8 cellular contexts compared by ENCODE assay signal in genomic region chr20:39050555-39050902, GRCh38.
DNase-seq lines count a peak whose midpoint lies in the region; ATAC-seq and TF ChIP-seq lines count a peak whose summit lies in the region.

No MANE protein-coding gene starts in this region.

- DNase-seq in AG09309 (ENCODE audit: low read depth) (no peak), HL-60 (ENCODE audit: low read depth in 1 of 2, low spot score in 1 of 2) (no peak), MCF 10A (ENCODE audit: unreplicated experiment) (no peak), CD1c-positive myeloid dendritic cell (ENCODE audit: extremely low spot score) (no peak), NCI-H1436 (lab: John Stamatoyannopoulos, UW) (no peak), NCI-H1694 treated with DMSO at 0.1 percent for 48 hours (lab: John Stamatoyannopoulos, UW) (no peak)

- no peaks in the 10 kb centered on the region for H3K36me3 Mint-ChIP-seq in MCF 10A (ENCODE audit: insufficient read depth, unreplicated experiment)

- no peaks in the 10 kb centered on the region for H3K27me3 ChIP-seq in HL-60 (ENCODE audit: insufficient read depth, poor library complexity, severe bottlenecking)
- H3K27me3 ChIP-seq in muscle layer of duodenum (ENCODE audit: low read depth, low read length) = no peaks in the 10 kb centered on the region

- no peak for TF ChIP-seq CTCF in AG09309 (IDR thresholded peaks at IDR 0.05; ENCODE audit: control insufficient read depth, insufficient read depth, low read depth, low read length, missing control alignments)
- TF ChIP-seq CTCF in HL-60 (IDR thresholded peaks at IDR 0.05; ENCODE audit: insufficient read depth, low read length) = no peak
- no peak for TF ChIP-seq CTCF in MCF 10A (IDR thresholded peaks at IDR 0.05; ENCODE audit: unreplicated experiment)

- no peaks in the 10 kb centered on the region for H3K9me3 ChIP-seq in muscle layer of duodenum (ENCODE audit: control insufficient read depth in 1 of 2, low read length in 2 of 2)

- H3K4me3 ChIP-seq in AG09309 (ENCODE audit: control insufficient read depth, low read depth, low read length) (peak overlapping the region; percentile 77), HL-60 (replicated peaks; ENCODE audit: insufficient read depth, low read length) (peak overlapping the region; percentile 66), muscle layer of duodenum (ENCODE audit: low read depth in 1 of 2, low read length in 2 of 2) (peak overlapping the region; percentile 81 to 84)

- no peak overlapping the region for H3K27ac ChIP-seq in HL-60 (replicated peaks)
- H3K27ac ChIP-seq in muscle layer of duodenum (ENCODE audit: low read length) = no peak overlapping the region

- peaks cover 21% of the 10 kb centered on the region for H3K27me3 Mint-ChIP-seq in MCF 10A (ENCODE audit: insufficient read depth, unreplicated experiment)

- intact Hi-C loops in MCF 10A (cut with micrococcal nuclease) = loop anchor here (1.0 kb wide), 1 partner anchor 31 kb away; no protein-coding TSS in a partner anchor

- peaks cover 5% of the 10 kb centered on the region for H3K4me1 Mint-ChIP-seq in MCF 10A (ENCODE audit: insufficient read depth, unreplicated experiment)

- CTCF ChIA-PET in MCF 10A (lab: Yijun Ruan, JAX) = interaction anchor here (0.5 to 18.6 kb wide), 52 partner anchors 12 to 1921 kb away, joined by 3 to 622 read pairs (median 5); partner anchors contain the start of genes DHX35 and FAM83D

- no peak overlapping the region for H3K27ac Mint-ChIP-seq in MCF 10A (ENCODE audit: low read depth, unreplicated experiment)

- no peak for ATAC-seq in HG03280 (IDR thresholded peaks at IDR 0.05; ENCODE audit: unreplicated experiment)

- H3K4me3 Mint-ChIP-seq in MCF 10A (ENCODE audit: unreplicated experiment) = peak overlapping the region; percentile 78

- H3K36me3 ChIP-seq in muscle layer of duodenum (ENCODE audit: control insufficient read depth in 1 of 2, insufficient read depth in 2 of 2, low read length in 2 of 2) = no peaks in the 10 kb centered on the region

- H3K4me1 ChIP-seq in muscle layer of duodenum (ENCODE audit: control insufficient read depth in 1 of 2, insufficient read depth in 2 of 2, low read length in 2 of 2) = peaks cover 4 to 11% of the 10 kb centered on the region in 2 donors

- BruUV-seq in MCF 10A (replicated peaks; lab: Mats Ljungman, UMichigan) = no TSS peak

- H3K9me3 Mint-ChIP-seq in MCF 10A (ENCODE audit: unreplicated experiment) = no peaks in the 10 kb centered on the region

- POLR2A ChIA-PET in MCF 10A (lab: Yijun Ruan, JAX) = interaction anchor here (1.1 to 3.1 kb wide), 6 partner anchors 19 to 1912 kb away, joined by 3 to 15 read pairs (median 6); partner anchors contain the start of gene DHX35
